ENCODE assay signal across 9 cellular contexts in the genomic region with DNA sequence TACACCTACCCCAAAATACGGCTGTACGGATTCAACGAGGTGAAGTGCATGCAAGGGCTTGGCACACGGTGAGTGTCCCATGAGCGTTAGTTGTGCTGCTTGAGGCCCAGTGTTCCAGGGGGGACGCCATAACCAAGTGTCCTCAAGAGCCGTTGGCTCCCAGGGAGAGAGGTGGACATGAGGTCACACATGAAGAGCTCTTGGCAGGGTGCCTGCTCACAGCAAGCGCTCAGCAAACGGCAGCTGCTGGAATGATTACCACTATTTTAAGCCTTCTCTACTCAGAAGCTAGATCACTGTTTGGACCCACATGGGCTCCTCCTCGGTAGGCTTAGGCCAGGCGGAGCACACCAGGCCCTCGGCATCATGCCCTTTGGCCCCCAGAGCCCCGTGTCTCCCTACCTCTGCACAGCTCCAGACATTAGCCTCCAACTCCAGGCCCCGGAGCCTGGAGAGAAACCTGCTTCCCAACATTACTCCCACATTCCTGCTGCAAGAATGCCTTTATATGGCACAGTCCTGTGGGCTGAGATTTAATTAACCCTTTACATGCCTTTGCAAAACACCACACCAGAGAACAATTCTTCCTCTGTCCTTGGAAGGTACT.
DNase-seq lines count a peak whose midpoint lies in the region; ATAC-seq and TF ChIP-seq lines count a peak whose summit lies in the region.
"Had no signal": no experiment of that assay in that cellular context is flagged by ENCODE, and none has a peak within 500 bp of the region (broad histone marks: within the 10 kb centered on the region; RNA-seq: fewer than 3 reads in every experiment).

No MANE protein-coding gene starts in this region.

- TF ChIP-seq POLR2A in GM18505 (IDR thresholded peaks at IDR 0.05; ENCODE audit: borderline replicate concordance, extremely low read depth, insufficient read depth, insufficient read length) (no peak), erythroblast (IDR thresholded peaks at IDR 0.05; ENCODE audit: low read length) (no peak)

- H3K4me1 Mint-ChIP-seq in nephron: peaks cover 88% of the 10 kb centered on the region

- peaks cover 3% of the 10 kb centered on the region for H3K9me3 Mint-ChIP-seq in nephron
- H3K9me3 Mint-ChIP-seq: dendritic cell treated with granulocyte-macrophage colony-stimulating factor and Interleukin-4, amounts not matched to agents 40 ng/mL and 50 ng/mL, for 4 days had no signal

- no peaks in the 10 kb centered on the region for H3K36me3 Mint-ChIP-seq in nephron (ENCODE audit: low read depth)

- peak overlapping the region; percentile 88 to 99 (median 95) for H3K27ac Mint-ChIP-seq in nephron
- H3K27ac Mint-ChIP-seq: dendritic cell treated with granulocyte-macrophage colony-stimulating factor and Interleukin-4, amounts not matched to agents 40 ng/mL and 50 ng/mL, for 4 days had no signal

- no peak overlapping the region for H3K4me3 ChIP-seq in epithelial cell of esophagus (ENCODE audit: low read length)

- no peaks in the 10 kb centered on the region for H3K27me3 Mint-ChIP-seq in nephron (ENCODE audit: low read depth)

- H3K4me3 Mint-ChIP-seq in nephron: peak overlapping the region; percentile 15 to 63 (median 41)
- H3K4me3 Mint-ChIP-seq: dendritic cell treated with granulocyte-macrophage colony-stimulating factor and Interleukin-4, amounts not matched to agents 40 ng/mL and 50 ng/mL, for 4 days had no signal

- TF ChIP-seq CTCF in epithelial cell of esophagus (IDR thresholded peaks at IDR 0.05; ENCODE audit: insufficient read depth, low read depth, low read length, missing control alignments) (no peak), nephron (IDR thresholded peaks at IDR 0.05; ENCODE audit: unreplicated experiment in 3 of 3) (no peak)

- DNase-seq in DMS79 (lab: John Stamatoyannopoulos, UW) (peak; percentile 76), NCI-H69 (lab: John Stamatoyannopoulos, UW) (peak; percentile 91), epithelial cell of esophagus (ENCODE audit: low read depth) (peak; percentile 68), erythroblast (lab: John Stamatoyannopoulos, UW) (no peak)

- ATAC-seq in GM18505 (IDR thresholded peaks at IDR 0.05; ENCODE audit: unreplicated experiment) (no peak), GM21529 (IDR thresholded peaks at IDR 0.05; ENCODE audit: unreplicated experiment) (no peak), HG03095 (IDR thresholded peaks at IDR 0.05; ENCODE audit: unreplicated experiment) (no peak)

Comparison
In these comparisons a context has a peak if more than half of its experiments do, and no peak if none do; other contexts are left out.
1. DNase-seq: peak in DMS79 (single experiment), NCI-H69 (single experiment) and epithelial cell of esophagus (single experiment); none in erythroblast (0 of 2).